In genomic region chr20:37202267-37202943, GRCh38 we compare ENCODE assay signal across 9 cellular contexts. TPM values are rescaled to one million over a fixed set of nuclear protein-coding genes. Genes with fewer than 3 reads are reported as not detected.
A peak's percentile ranks its signal among the peaks of the same experiment; 100 is the strongest.
DNase-seq lines count a peak whose midpoint lies in the region; ATAC-seq, FAIRE-seq and TF ChIP-seq lines count a peak whose summit lies in the region.
"Had no signal": no experiment of that assay in that cellular context is flagged by ENCODE, and none has a peak within 500 bp of the region (broad histone marks: within the 10 kb centered on the region; RNA-seq: fewer than 3 reads in every experiment).

No MANE protein-coding gene starts in this region.

- intact Hi-C loops in CD8-positive, alpha-beta T cell (cut with DNase I, micrococcal nuclease): loop anchor here (1.0 kb wide), 1 partner anchor 332 kb away; no protein-coding TSS in a partner anchor
- intact Hi-C loops in PC-9 (cut with micrococcal nuclease; ENCODE audit: unreplicated experiment): loop anchor here (1.0 kb wide), 1 partner anchor 332 kb away; no protein-coding TSS in a partner anchor
- intact Hi-C loops in lower lobe of right lung (cut with DNase I): loop anchor here (10.0 kb wide), 1 partner anchor 332 kb away; no protein-coding TSS in a partner anchor
- intact Hi-C loops in aorta (cut with DNase I): loop anchor here in 1 of 2 donors (5.0 kb wide), 1 partner anchor 1205 kb away; no protein-coding TSS in a partner anchor

- H3K4me2 ChIP-seq in PC-9: peak overlapping the region; percentile 15; the same call in 1 of the 2 replicates

- H3K9me3 Mint-ChIP-seq in CD8-positive, alpha-beta T cell: no peaks in the 10 kb centered on the region
- H3K9me3 Mint-ChIP-seq: T-helper 1 cell treated with Interleukin-12 subunit alpha and Interleukin-12 subunit beta and Interleukin-4 antibody, amounts not matched to agents 30 μg/mL and 1 μg/mL, for 36 hours had no signal

- in situ Hi-C loops in HAP-1 (cut with MboI; ENCODE audit: low sequenced_read_pairs): no loop called here

- H3K4me1 ChIP-seq in CD8-positive, alpha-beta T cell (ENCODE audit: insufficient read depth, low read length): no peaks in the 10 kb centered on the region
- H3K4me1 ChIP-seq in HAP-1 (peaks cover 4% of the 10 kb centered on the region; the same call in 1 of the 2 replicates), PC-9 (replicated peaks; ENCODE audit: insufficient read depth) (peaks cover 9% of the 10 kb centered on the region), lower lobe of right lung (peaks cover 4% of the 10 kb centered on the region), aorta (ENCODE audit: control insufficient read depth in 1 of 2, insufficient read depth in 2 of 2, low read length in 2 of 2) (no peaks in the 10 kb centered on the region)

- H3K4me3 Mint-ChIP-seq in CD8-positive, alpha-beta T cell: no peak overlapping the region
- H3K4me3 Mint-ChIP-seq: T-helper 1 cell treated with Interleukin-12 subunit alpha and Interleukin-12 subunit beta and Interleukin-4 antibody, amounts not matched to agents 30 μg/mL and 1 μg/mL, for 36 hours had no signal

- peaks cover 7% of the 10 kb centered on the region for H3K79me2 ChIP-seq in PC-9 (ENCODE audit: low read depth)

- H3K9me2 ChIP-seq in PC-9 (ENCODE audit: insufficient read depth): no peaks in the 10 kb centered on the region

- no peak for TF ChIP-seq POLR2A in GM12892 (IDR thresholded peaks at IDR 0.05; ENCODE audit: low read depth, low read length)

- no TSS peak for BruUV-seq in PC-9 (replicated peaks; lab: Mats Ljungman, UMichigan)

- POLR2A ChIA-PET in CD8-positive, alpha-beta T cell (lab: Charles Lee): no interaction called here
- POLR2A ChIA-PET in PC-9 (lab: Charles Lee; ENCODE audit: unreplicated experiment): no interaction called here

- WGBS in aorta, 2 donors: 41 to 43% methylated on average over 6 of the region's 6 CpGs

- H3F3A ChIP-seq in PC-9 (ENCODE audit: insufficient read depth, low read depth): peaks cover 21% of the 10 kb centered on the region

- TF ChIP-seq CTCF in CD8-positive, alpha-beta T cell (IDR thresholded peaks at IDR 0.05): peak; percentile 56
- TF ChIP-seq CTCF in PC-9 (conservative IDR thresholded peaks at IDR 0.05): peak; percentile 89
- peak; percentile 81 for TF ChIP-seq CTCF in lower lobe of right lung (IDR thresholded peaks at IDR 0.05)

- H3K4me1 Mint-ChIP-seq in CD8-positive, alpha-beta T cell (ENCODE audit: low read depth): peaks cover 4% of the 10 kb centered on the region

- peaks cover 86% of the 10 kb centered on the region for H3K36me3 Mint-ChIP-seq in CD8-positive, alpha-beta T cell

- no peak overlapping the region for H3K4me3 ChIP-seq in CD8-positive, alpha-beta T cell (ENCODE audit: low read depth, low read length)
- H3K4me3 ChIP-seq in HAP-1 (no peak overlapping the region), PC-9 (no peak overlapping the region), lower lobe of right lung (no peak overlapping the region), aorta (ENCODE audit: low read length in 2 of 2) (peak overlapping the region in 1 of 2 donors; percentile 12)

- FAIRE-seq in GM12892 (lab: Jason Lieb, UNC): no peak

- no peak overlapping the region for H2AFZ ChIP-seq in PC-9

- no peak overlapping the region for H3K27ac ChIP-seq in CD8-positive, alpha-beta T cell (ENCODE audit: low read depth, low read length)
- peak overlapping the region; percentile 40 for H3K27ac ChIP-seq in PC-9
- H3K27ac ChIP-seq in lower lobe of right lung: peak overlapping the region; percentile 59
- peak overlapping the region; percentile 20 to 45 for H3K27ac ChIP-seq in aorta (ENCODE audit: low read depth in 1 of 2, low read length in 2 of 2)

- H3K9me3 ChIP-seq in CD8-positive, alpha-beta T cell (ENCODE audit: low read length): no peaks in the 10 kb centered on the region
- H3K9me3 ChIP-seq in HAP-1 (no peaks in the 10 kb centered on the region), PC-9 (ENCODE audit: insufficient read depth, low read depth) (no peaks in the 10 kb centered on the region), lower lobe of right lung (no peaks in the 10 kb centered on the region), aorta (ENCODE audit: control insufficient read depth, low read length) (no peaks in the 10 kb centered on the region)

- peaks cover 59% of the 10 kb centered on the region for H3K36me3 ChIP-seq in CD8-positive, alpha-beta T cell (ENCODE audit: insufficient read depth, low read length)
- peaks cover 93% of the 10 kb centered on the region for H3K36me3 ChIP-seq in HAP-1 (replicated peaks)
- H3K36me3 ChIP-seq in PC-9 (ENCODE audit: low read depth): peaks cover 56% of the 10 kb centered on the region
- peaks cover 99% of the 10 kb centered on the region for H3K36me3 ChIP-seq in lower lobe of right lung
- H3K36me3 ChIP-seq in aorta (ENCODE audit: control insufficient read depth in 1 of 2, insufficient read depth in 2 of 2, low read length in 1 of 2): peaks cover 10 to 22% of the 10 kb centered on the region in 2 donors

- H3K27ac Mint-ChIP-seq in CD8-positive, alpha-beta T cell: peak overlapping the region; percentile 18
- H3K27ac Mint-ChIP-seq: T-helper 1 cell treated with Interleukin-12 subunit alpha and Interleukin-12 subunit beta and Interleukin-4 antibody, amounts not matched to agents 30 μg/mL and 1 μg/mL, for 36 hours had no signal

- CTCF ChIA-PET in CD8-positive, alpha-beta T cell (lab: Charles Lee): interaction anchor here (0.6 to 2.3 kb wide), 5 partner anchors 9 to 332 kb away, joined by 3 to 17 read pairs (median 6); no protein-coding TSS in a partner anchor
- CTCF ChIA-PET in PC-9 (lab: Charles Lee): interaction anchor here (0.7 kb wide), 1 partner anchor 324 kb away, joined by 3 read pairs; no protein-coding TSS in a partner anchor

- ATAC-seq in CD8-positive, alpha-beta T cell: peak; percentile 46
- ATAC-seq in lower lobe of right lung: peak; percentile 88 to 91
- ATAC-seq in aorta (ENCODE audit: low FRiP score): peak; percentile 75
- no peak for ATAC-seq in GM18861 (IDR thresholded peaks at IDR 0.05; ENCODE audit: unreplicated experiment)

- DNase-seq in CD8-positive, alpha-beta T cell: peak in 3 of 7 experiments; percentile 19 to 33 (median 25)
- DNase-seq in HAP-1 (ENCODE audit: low spot score in 2 of 2): peak; percentile 37 to 49
- DNase-seq in PC-9: peak; percentile 57 to 92
- DNase-seq in cerebellum (ENCODE audit: low spot score): peak; percentile 42
- no peak for DNase-seq in lower lobe of right lung
- no peak for DNase-seq in aorta
- DNase-seq in GM12892 (ENCODE audit: insufficient read length): no peak

- no peaks in the 10 kb centered on the region for H3K27me3 Mint-ChIP-seq in CD8-positive, alpha-beta T cell (ENCODE audit: low read depth)

- peaks cover 38% of the 10 kb centered on the region for H4K20me1 ChIP-seq in PC-9 (ENCODE audit: insufficient read depth)

- no peaks in the 10 kb centered on the region for H3K27me3 ChIP-seq in CD8-positive, alpha-beta T cell (ENCODE audit: insufficient read depth, low read length)
- H3K27me3 ChIP-seq in HAP-1 (ENCODE audit: low read depth): no peaks in the 10 kb centered on the region
- no peaks in the 10 kb centered on the region for H3K27me3 ChIP-seq in PC-9 (ENCODE audit: insufficient read depth, low read depth)
- H3K27me3 ChIP-seq in lower lobe of right lung (ENCODE audit: low read depth): no peaks in the 10 kb centered on the region
- no peaks in the 10 kb centered on the region for H3K27me3 ChIP-seq in aorta (ENCODE audit: control insufficient read depth in 1 of 2, insufficient read depth in 2 of 2, low read length in 1 of 2)

RNA-seq across cellular contexts. Expression of gene MROH8, which starts 23.1 kb away (rescaled TPM):
- 1 to 10 TPM in 1 of 2 experiments, under 1 TPM in 1; 0.60 to 1.1 TPM for total RNA-seq in CD8-positive, alpha-beta T cell
- total RNA-seq in PC-9 (2021): 3.3 TPM in 2 replicates
- 4.2 TPM for total RNA-seq in cerebellum
- 3.9 TPM for total RNA-seq in lower lobe of right lung
- 1 to 10 TPM; 3.4 to 5.1 TPM for total RNA-seq in aorta
- 1 to 10 TPM in 1 of 2 donors, not detected in 1; 9.3 TPM for polyA plus RNA-seq in aorta
- polyA plus RNA-seq in GM12892 (2012; ENCODE audit: missing spikeins): 0.74 TPM

RNA-seq across cellular contexts. Expression of gene RPN2, which starts 23.3 kb away (rescaled TPM):
- total RNA-seq in CD8-positive, alpha-beta T cell: 10 to 100 TPM; 60.8 to 68.8 TPM
- total RNA-seq in PC-9 (2021): 164 and 185 TPM in 2 replicates
- total RNA-seq in cerebellum: 85.2 TPM
- 160 TPM for total RNA-seq in lower lobe of right lung
- total RNA-seq in aorta: 100 to 1,000 TPM; 125 to 137 TPM
- polyA plus RNA-seq in aorta: 100 to 1,000 TPM in 1 of 2 donors, 10 to 100 TPM in 1; 47.2 to 117 TPM
- 98.5 TPM for polyA plus RNA-seq in GM12892 (2012; ENCODE audit: missing spikeins)

RNA-seq across cellular contexts. Expression of gene GHRH, which starts 59.2 kb away (rescaled TPM):
- total RNA-seq in CD8-positive, alpha-beta T cell: not detected
- total RNA-seq in PC-9 (2021) (not detected in 2 replicates), cerebellum (not detected), lower lobe of right lung (not detected), aorta (not detected)
- polyA plus RNA-seq in aorta: not detected
- polyA plus RNA-seq in GM12892 (2012; ENCODE audit: missing spikeins): not detected

Comparison
In these comparisons a context has a peak if more than half of its experiments do, and no peak if none do; other contexts are left out.
1. DNase-seq: peak in HAP-1 (2 of 2), PC-9 (2 of 2) and cerebellum (single experiment); none in lower lobe of right lung (single experiment), aorta (0 of 2) and GM12892 (single experiment).
2. Peak in every context shown above with its lines, with median percentiles within 50 percentile points of each other: CTCF ChIP-seq.